In the genomic region with DNA sequence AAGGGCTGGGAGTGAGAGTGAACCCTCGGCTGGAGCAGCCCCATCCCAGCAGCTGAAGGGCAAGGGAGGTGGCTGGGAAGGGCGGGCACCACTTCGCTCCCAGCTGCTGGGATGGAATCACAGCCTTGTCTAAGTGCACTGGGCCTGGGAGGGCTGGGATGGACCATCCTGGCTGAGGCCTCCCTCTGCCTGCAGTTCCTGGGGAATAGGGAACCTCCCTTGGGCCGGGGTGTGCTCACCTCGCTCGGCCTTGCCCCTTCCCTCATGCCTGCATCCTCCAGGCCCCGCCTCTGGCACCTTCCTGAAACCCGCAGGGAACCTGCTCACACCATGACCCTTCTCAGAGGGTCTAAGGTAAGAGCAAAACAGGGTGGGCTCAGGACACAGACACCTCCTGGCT, we compare ENCODE assay signal across 16 cellular contexts. TPM values are rescaled to one million over a fixed set of nuclear protein-coding genes. Genes with fewer than 3 reads are reported as not detected.
A peak's percentile ranks its signal among the peaks of the same experiment; 100 is the strongest.
DNase-seq lines count a peak whose midpoint lies in the region; ATAC-seq and TF ChIP-seq lines count a peak whose summit lies in the region.
"Had no signal": no experiment of that assay in that cellular context is flagged by ENCODE, and none has a peak within 500 bp of the region (broad histone marks: within the 10 kb centered on the region; RNA-seq: fewer than 3 reads in every experiment).

No MANE protein-coding gene starts in this region.

- TF ChIP-seq POLR2A in heart left ventricle (IDR thresholded peaks at IDR 0.05) = no peak

- H3K4ac ChIP-seq in neuronal stem cell (ENCODE audit: low read length) = peak overlapping the region; percentile 17

- H3K79me2 ChIP-seq in GM23338 (replicated peaks; ENCODE audit: insufficient read depth) = no peaks in the 10 kb centered on the region

- H2AK5ac ChIP-seq in neuronal stem cell (ENCODE audit: low read depth, low read length) = peak overlapping the region; percentile 47

- ATAC-seq in heart left ventricle = peak in 3 of 4 donors; percentile 8 to 33 (median 24)
- ATAC-seq in Right ventricle myocardium superior (ENCODE audit: poor library complexity) = no peak
- ATAC-seq in GM23338 = peak; percentile 18
- peak; percentile 21 for ATAC-seq in upper lobe of right lung
- ATAC-seq: CD8-positive, alpha-beta T cell had no signal

- H2BK5ac ChIP-seq in neuronal stem cell (ENCODE audit: low read length) = no peak overlapping the region

- H3K9me2 ChIP-seq in GM23338 (ENCODE audit: insufficient read depth) = no peaks in the 10 kb centered on the region

- H3K18ac ChIP-seq in neuronal stem cell (ENCODE audit: low read length) = no peak overlapping the region

- H3K27ac ChIP-seq in heart left ventricle (no peak overlapping the region), GM23338 (ENCODE audit: low read depth) (no peak overlapping the region), neuronal stem cell (replicated peaks; ENCODE audit: low read length) (no peak overlapping the region), upper lobe of right lung (no peak overlapping the region)
- H3K27ac ChIP-seq: 22Rv1, BLaER1 had no signal

- peaks cover 3% of the 10 kb centered on the region for H3K27me3 Mint-ChIP-seq in GM23338 (ENCODE audit: insufficient read depth, low read depth, poor library complexity)

- no peak overlapping the region for H2BK12ac ChIP-seq in neuronal stem cell (ENCODE audit: low read length)

- H3K4me1 Mint-ChIP-seq in GM23338 = peaks cover 22% of the 10 kb centered on the region

- no peaks in the 10 kb centered on the region for H3K27me3 ChIP-seq in heart left ventricle
- no peaks in the 10 kb centered on the region for H3K27me3 ChIP-seq in GM23338 (ENCODE audit: insufficient read depth)
- no peaks in the 10 kb centered on the region for H3K27me3 ChIP-seq in neuronal stem cell (ENCODE audit: control insufficient read depth in 3 of 3, insufficient read depth in 3 of 3, low read depth in 1 of 3, low read length in 3 of 3)
- no peaks in the 10 kb centered on the region for H3K27me3 ChIP-seq in upper lobe of right lung
- H3K27me3 ChIP-seq: BLaER1 had no signal

- no peak overlapping the region for H3K4me3 Mint-ChIP-seq in GM23338
- H3K4me3 Mint-ChIP-seq: CD8-positive, alpha-beta T cell had no signal

- H2BK15ac ChIP-seq in neuronal stem cell (ENCODE audit: low read length) = no peak overlapping the region

- no peaks in the 10 kb centered on the region for H4K20me1 ChIP-seq in GM23338 (replicated peaks; ENCODE audit: insufficient read depth)
- H4K20me1 ChIP-seq: BLaER1 had no signal

- no peak overlapping the region for H4K91ac ChIP-seq in neuronal stem cell (ENCODE audit: low read depth, low read length, poor library complexity)

- no peak overlapping the region for H3K9ac ChIP-seq in neuronal stem cell (ENCODE audit: low read depth, low read length, poor library complexity)
- H3K9ac ChIP-seq: BLaER1 had no signal

- no peaks in the 10 kb centered on the region for H3K9me3 Mint-ChIP-seq in GM23338
- H3K9me3 Mint-ChIP-seq: CD8-positive, alpha-beta T cell had no signal

- no peak overlapping the region for H3K4me2 ChIP-seq in GM23338
- H3K4me2 ChIP-seq in neuronal stem cell (ENCODE audit: insufficient read depth, low read length, poor library complexity, severe bottlenecking) = no peak overlapping the region
- H3K4me2 ChIP-seq: BLaER1 had no signal

- no peak overlapping the region for H3K23ac ChIP-seq in neuronal stem cell (ENCODE audit: low read depth, low read length, poor library complexity)

- no peaks in the 10 kb centered on the region for H3K36me3 ChIP-seq in heart left ventricle
- H3K36me3 ChIP-seq in GM23338 (ENCODE audit: insufficient read depth) = no peaks in the 10 kb centered on the region
- H3K36me3 ChIP-seq in neuronal stem cell (replicated peaks in 1 of 2; ENCODE audit: control insufficient read depth in 2 of 2, insufficient read depth in 2 of 2, low read length in 2 of 2) = no peaks in the 10 kb centered on the region
- H3K36me3 ChIP-seq in upper lobe of right lung = no peaks in the 10 kb centered on the region
- H3K36me3 ChIP-seq: BLaER1 had no signal

- no peak overlapping the region for H3K14ac ChIP-seq in neuronal stem cell (ENCODE audit: low read length)

- no peaks in the 10 kb centered on the region for H3K36me3 Mint-ChIP-seq in GM23338 (ENCODE audit: low read depth)
- H3K36me3 Mint-ChIP-seq: CD8-positive, alpha-beta T cell had no signal

- H3K4me1 ChIP-seq in heart left ventricle (peaks cover 0 to 29% (median 0%) of the 10 kb centered on the region in 12 donors), GM23338 (ENCODE audit: insufficient read depth) (peaks cover 4% of the 10 kb centered on the region; the same call in 1 of the 2 replicates), neuronal stem cell (ENCODE audit: control insufficient read depth in 2 of 2, insufficient read depth in 1 of 2, low read depth in 1 of 2, low read length in 2 of 2) (no peaks in the 10 kb centered on the region), upper lobe of right lung (peaks cover 4% of the 10 kb centered on the region)
- H3K4me1 ChIP-seq: BLaER1 had no signal

- H3K79me1 ChIP-seq in neuronal stem cell (ENCODE audit: low read depth, low read length) = no peaks in the 10 kb centered on the region

- no peak overlapping the region for H2BK120ac ChIP-seq in neuronal stem cell (ENCODE audit: low read depth, low read length)

- H3F3A ChIP-seq in GM23338 (replicated peaks; ENCODE audit: low read depth) = no peaks in the 10 kb centered on the region

- DNase-seq in heart left ventricle (no peak), Right ventricle myocardium superior (no peak), GM23338 (ENCODE audit: low spot score) (no peak), neuronal stem cell (ENCODE audit: low spot score) (no peak), upper lobe of right lung (no peak), T1000 (lab: John Stamatoyannopoulos, UW) (no peak), cerebellum (ENCODE audit: low spot score) (no peak)
- DNase-seq: Calu3; CD8-positive, alpha-beta T cell; DMS79 treated with DMSO at 0.1 percent for 48 hours; GF-D8; HCEC 1CT had no signal

- H3K27ac Mint-ChIP-seq in GM23338 = no peak overlapping the region
- H3K27ac Mint-ChIP-seq: CD8-positive, alpha-beta T cell had no signal

- no peak overlapping the region for H2AFZ ChIP-seq in GM23338
- H2AFZ ChIP-seq in neuronal stem cell (ENCODE audit: low read length) = no peak overlapping the region

- H4K8ac ChIP-seq in neuronal stem cell (ENCODE audit: low read depth, low read length) = no peak overlapping the region

- TF ChIP-seq CTCF in heart left ventricle (IDR thresholded peaks at IDR 0.05) (no peak), GM23338 (conservative IDR thresholded peaks at IDR 0.05; ENCODE audit: low read depth in 2 of 2) (no peak), upper lobe of right lung (IDR thresholded peaks at IDR 0.05) (no peak)

- intact Hi-C loops in heart left ventricle (cut with DNase I) (no loop called here), Right ventricle myocardium superior (cut with DNase I) (no loop called here), upper lobe of right lung (cut with DNase I) (no loop called here)

- no peaks in the 10 kb centered on the region for H3K9me3 ChIP-seq in heart left ventricle
- no peaks in the 10 kb centered on the region for H3K9me3 ChIP-seq in neuronal stem cell (replicated peaks in 1 of 2; ENCODE audit: control insufficient read depth in 2 of 2, insufficient read depth in 1 of 2, low read depth in 1 of 2, low read length in 2 of 2)
- no peaks in the 10 kb centered on the region for H3K9me3 ChIP-seq in upper lobe of right lung
- H3K9me3 ChIP-seq: BLaER1 had no signal

- H3K4me3 ChIP-seq in heart left ventricle = no peak overlapping the region
- H3K4me3 ChIP-seq in GM23338 = no peak overlapping the region
- H3K4me3 ChIP-seq in neuronal stem cell (ENCODE audit: low read length in 2 of 2) = no peak overlapping the region
- no peak overlapping the region for H3K4me3 ChIP-seq in upper lobe of right lung
- H3K4me3 ChIP-seq: BLaER1 had no signal

- WGBS in heart left ventricle, 4 donors = 70 to 89% (median 82%) methylated on average over 5 to 8 of the region's 8 CpGs
- no CpG with 5 or more reads among the region's 8 CpGs for WGBS in neuronal stem cell (ENCODE audit: extremely low coverage in 2 of 2, insufficient read length in 2 of 2, insufficient replicate concordance in 1 of 2), 2 donors

TF ChIP-seq in GM23338, 12 proteins besides CTCF, POLR2A, EP300 and RAD21 (continues in another document):
- no peak for TF ChIP-seq EZH2phosphoT487 (IDR thresholded peaks at IDR 0.05; ENCODE audit: unreplicated experiment)
- TF ChIP-seq EZH2 (IDR thresholded peaks at IDR 0.05; ENCODE audit: low read depth, unreplicated experiment) = no peak

RNA-seq across cellular contexts. Expression of a gene that starts 53.7 kb away (rescaled TPM):
- total RNA-seq in heart left ventricle (10 to 100 TPM in 7 of 9 donors, 1 to 10 TPM in 2; 7.6 to 44.2 (median 24.0) TPM), Right ventricle myocardium superior (10.9 TPM), upper lobe of right lung (33.1 TPM), cerebellum (1.9 TPM)
- polyA plus RNA-seq in heart left ventricle (1 to 10 TPM; 5.9 to 9.9 TPM), GM23338 (2016; fragmentation: Nextera tagmentation; extraction: Ambion mirVana) (3.5 and 4.3 TPM in 2 replicates)
- 5.1 and 6.5 TPM in 2 replicates for total RNA-seq in GM23338 (2014; rRNA removed; shearing (Covaris generic))
- polyA plus RNA-seq in neuronal stem cell (2013, experiment 1 of 2) = 0.20 TPM
- 0.11 TPM for polyA plus RNA-seq in neuronal stem cell (2013, experiment 2 of 2)
- total RNA-seq: CD8-positive, alpha-beta T cell; HT-29 had no signal
- polyA plus RNA-seq: AG04450 had no signal
